8 cellular contexts compared by ENCODE assay signal in genomic region chr5:170216262-170216864, GRCh38. TPM values are rescaled to one million over a fixed set of nuclear protein-coding genes. Genes with fewer than 3 reads are reported as not detected.
DNase-seq lines count a peak whose midpoint lies in the region; ATAC-seq and TF ChIP-seq lines count a peak whose summit lies in the region.

No MANE protein-coding gene starts in this region.

- H3K36me3 Mint-ChIP-seq in activated T-cell treated with anti-CD3 and anti-CD28 coated beads, Interleukin-2, amount 50 U/mL, for 72 hours (ENCODE audit: insufficient read depth in 2 of 2), result no peaks in the 10 kb centered on the region

- H3K9me3 ChIP-seq in WERI-Rb-1 (ENCODE audit: severe bottlenecking), result no peaks in the 10 kb centered on the region

- DNase-seq in GM10248 (ENCODE audit: extremely low spot score), result no peak
- peak; percentile 35 to 37 for DNase-seq in NCI-H1930 (lab: John Stamatoyannopoulos, UW)
- no peak for DNase-seq in WERI-Rb-1
- peak; percentile 57 for DNase-seq in inferior parietal cortex (ENCODE audit: extremely low spot score)
- DNase-seq in stimulated activated CD4-positive, alpha-beta T cell treated with anti-CD3 and anti-CD28 coated beads, Interleukin-1b, Interleukin-23, amount 100 ng/mL, for 48 hours, result no peak
- no peak for DNase-seq in activated T-cell treated with anti-CD3 and anti-CD28 coated beads, Interleukin-2, amount 50 U/mL, for 72 hours
- DNase-seq in activated T-cell treated with anti-CD3 and anti-CD28 coated beads, Interleukin-2, amount 50 U/mL, for 48 hours, result no peak

- H3K27ac ChIP-seq in WERI-Rb-1, result no peak overlapping the region

- CTCF ChIA-PET in GM10248 (lab: Yijun Ruan, JAX), result interaction anchor here (0.6 to 3.4 kb wide), 10 partner anchors 10 to 1229 kb away, joined by 3 to 22 read pairs (median 4); no protein-coding TSS in a partner anchor

- no peak overlapping the region for H3K4me3 Mint-ChIP-seq in activated T-cell treated with anti-CD3 and anti-CD28 coated beads, Interleukin-2, amount 50 U/mL, for 72 hours

- peaks cover 5% of the 10 kb centered on the region for H3K27me3 Mint-ChIP-seq in activated T-cell treated with anti-CD3 and anti-CD28 coated beads, Interleukin-2, amount 50 U/mL, for 72 hours (ENCODE audit: low read depth)

- H3K36me3 ChIP-seq in WERI-Rb-1, result no peaks in the 10 kb centered on the region

- no peaks in the 10 kb centered on the region for H3K9me3 Mint-ChIP-seq in activated T-cell treated with anti-CD3 and anti-CD28 coated beads, Interleukin-2, amount 50 U/mL, for 72 hours

- ATAC-seq in activated T-cell treated with anti-CD3 and anti-CD28 coated beads, Interleukin-2, amount 50 U/mL, for 72 hours (replicated peaks in 1 of 2), result no peak
- no peak for ATAC-seq in HG03521 (IDR thresholded peaks at IDR 0.05; ENCODE audit: unreplicated experiment)

- H3K27ac Mint-ChIP-seq in activated T-cell treated with anti-CD3 and anti-CD28 coated beads, Interleukin-2, amount 50 U/mL, for 72 hours, result no peak overlapping the region

- TF ChIP-seq CTCF in GM10248 (IDR thresholded peaks at IDR 0.05; ENCODE audit: control extremely low read depth, extremely low read depth, low read depth, missing control alignments) (peak; percentile 52), WERI-Rb-1 (IDR thresholded peaks at IDR 0.05; ENCODE audit: low read depth, low read length) (peak; percentile 40)

- H3K4me1 Mint-ChIP-seq in activated T-cell treated with anti-CD3 and anti-CD28 coated beads, Interleukin-2, amount 50 U/mL, for 72 hours (ENCODE audit: low read depth), result no peaks in the 10 kb centered on the region

- H3K27me3 ChIP-seq in WERI-Rb-1 (ENCODE audit: insufficient read depth, low read depth, severe bottlenecking), result peaks cover 21% of the 10 kb centered on the region

- no peak overlapping the region for H3K4me3 ChIP-seq in WERI-Rb-1 (ENCODE audit: low read depth, low read length)

- POLR2A ChIA-PET in GM10248 (lab: Yijun Ruan, JAX), result no interaction called here

RNA-seq across cellular contexts. Expression of gene C5orf58, which starts 16.4 kb away (rescaled TPM):
- total RNA-seq in activated T-cell treated with anti-CD3 and anti-CD28 coated beads, Interleukin-2, amount 50 U/mL, for 72 hours, result not detected

Comparison
In these comparisons a context has a peak if more than half of its experiments do, and no peak if none do; other contexts are left out.
1. DNase-seq: peak in NCI-H1930 (2 of 2) and inferior parietal cortex (single experiment); none in GM10248 (single experiment), WERI-Rb-1 (single experiment), stimulated activated CD4-positive, alpha-beta T cell treated with anti-CD3 and anti-CD28 coated beads, Interleukin-1b, Interleukin-23, amount 100 ng/mL, for 48 hours (single experiment), activated T-cell treated with anti-CD3 and anti-CD28 coated beads, Interleukin-2, amount 50 U/mL, for 72 hours (0 of 2) and activated T-cell treated with anti-CD3 and anti-CD28 coated beads, Interleukin-2, amount 50 U/mL, for 48 hours (0 of 2).